Comparison of ENCODE assay signal across 13 cellular contexts in genomic region chr14:64683264-64683663, GRCh38. TPM values are rescaled to one million over a fixed set of nuclear protein-coding genes. Genes with fewer than 3 reads are reported as not detected.
DNase-seq lines count a peak whose midpoint lies in the region; TF ChIP-seq lines count a peak whose summit lies in the region.
"Had no signal": no experiment of that assay in that cellular context is flagged by ENCODE, and none has a peak within 500 bp of the region (broad histone marks: within the 10 kb centered on the region; RNA-seq: fewer than 3 reads in every experiment).

No MANE protein-coding gene starts in this region.

- H3K4me1 Mint-ChIP-seq in nephron progenitor cell, result peaks cover 67% of the 10 kb centered on the region
- peaks cover 26% of the 10 kb centered on the region for H3K4me1 Mint-ChIP-seq in activated T-helper 1 cell treated with anti-CD3 and anti-CD28 coated beads, Interleukin-12 subunit alpha, Interleukin-12 subunit beta, Interleukin-2, Interleukin-4 antibody, amounts not matched to agents 30 ng/mL and 10 ng/mL and 1 ng/mL, durations not matched to agents 14 hours and 24 hours and 36 hours (ENCODE audit: low read depth)

- no peaks in the 10 kb centered on the region for H3K27me3 ChIP-seq in suprapubic skin

- peak overlapping the region; percentile 43 for H3K27ac ChIP-seq in suprapubic skin

- no peak for TF ChIP-seq EP300 in suprapubic skin (IDR thresholded peaks at IDR 0.05)

- intact Hi-C loops in activated T-helper 1 cell treated with anti-CD3 and anti-CD28 coated beads, Interleukin-12 subunit alpha, Interleukin-12 subunit beta, Interleukin-2, Interleukin-4 antibody, amounts not matched to agents 30 ng/mL and 10 ng/mL and 1 ng/mL, durations not matched to agents 14 hours and 24 hours and 36 hours (cut with micrococcal nuclease), result no loop called here

- no peaks in the 10 kb centered on the region for H3K9me3 Mint-ChIP-seq in nephron progenitor cell
- H3K9me3 Mint-ChIP-seq in activated T-helper 1 cell treated with anti-CD3 and anti-CD28 coated beads, Interleukin-12 subunit alpha, Interleukin-12 subunit beta, Interleukin-2, Interleukin-4 antibody, amounts not matched to agents 30 ng/mL and 10 ng/mL and 1 ng/mL, durations not matched to agents 14 hours and 24 hours and 36 hours, result no peaks in the 10 kb centered on the region
- H3K9me3 Mint-ChIP-seq: activated CD4-positive, alpha-beta memory T cell treated with anti-CD3 and anti-CD28 coated beads for 36 hours; natural killer cell had no signal

- H3K27me3 Mint-ChIP-seq in nephron progenitor cell (ENCODE audit: low read depth, poor library complexity), result peaks cover 2% of the 10 kb centered on the region
- no peaks in the 10 kb centered on the region for H3K27me3 Mint-ChIP-seq in activated T-helper 1 cell treated with anti-CD3 and anti-CD28 coated beads, Interleukin-12 subunit alpha, Interleukin-12 subunit beta, Interleukin-2, Interleukin-4 antibody, amounts not matched to agents 30 ng/mL and 10 ng/mL and 1 ng/mL, durations not matched to agents 14 hours and 24 hours and 36 hours (ENCODE audit: insufficient read depth)
- H3K27me3 Mint-ChIP-seq: activated CD4-positive, alpha-beta memory T cell treated with anti-CD3 and anti-CD28 coated beads for 36 hours had no signal

- CTCF ChIA-PET in GM10248 (lab: Yijun Ruan, JAX), result interaction anchor here (1.6 kb wide), 1 partner anchor 10 kb away, joined by 5 read pairs; no protein-coding TSS in a partner anchor

- WGBS in suprapubic skin, result 83% methylated on average over 15 of the region's 15 CpGs

- H3K36me3 Mint-ChIP-seq in nephron progenitor cell (ENCODE audit: low read depth), result no peaks in the 10 kb centered on the region
- no peaks in the 10 kb centered on the region for H3K36me3 Mint-ChIP-seq in activated T-helper 1 cell treated with anti-CD3 and anti-CD28 coated beads, Interleukin-12 subunit alpha, Interleukin-12 subunit beta, Interleukin-2, Interleukin-4 antibody, amounts not matched to agents 30 ng/mL and 10 ng/mL and 1 ng/mL, durations not matched to agents 14 hours and 24 hours and 36 hours (ENCODE audit: low read depth)
- H3K36me3 Mint-ChIP-seq: activated CD4-positive, alpha-beta memory T cell treated with anti-CD3 and anti-CD28 coated beads for 36 hours; natural killer cell had no signal

- peak overlapping the region; percentile 97 for H3K27ac Mint-ChIP-seq in nephron progenitor cell
- no peak overlapping the region for H3K27ac Mint-ChIP-seq in activated T-helper 1 cell treated with anti-CD3 and anti-CD28 coated beads, Interleukin-12 subunit alpha, Interleukin-12 subunit beta, Interleukin-2, Interleukin-4 antibody, amounts not matched to agents 30 ng/mL and 10 ng/mL and 1 ng/mL, durations not matched to agents 14 hours and 24 hours and 36 hours
- H3K27ac Mint-ChIP-seq: activated CD4-positive, alpha-beta memory T cell treated with anti-CD3 and anti-CD28 coated beads for 36 hours; natural killer cell had no signal

- TF ChIP-seq CTCF in nephron progenitor cell (IDR thresholded peaks at IDR 0.05), result no peak
- no peak for TF ChIP-seq CTCF in suprapubic skin (IDR thresholded peaks at IDR 0.05)
- no peak for TF ChIP-seq CTCF in GM10248 (IDR thresholded peaks at IDR 0.05; ENCODE audit: control extremely low read depth, extremely low read depth, low read depth, missing control alignments)

- no peaks in the 10 kb centered on the region for H3K9me3 ChIP-seq in suprapubic skin

- H3K4me3 ChIP-seq in suprapubic skin, result no peak overlapping the region

- POLR2A ChIA-PET in GM10248 (lab: Yijun Ruan, JAX), result no interaction called here

- H3K4me1 ChIP-seq in suprapubic skin, result peaks cover 54% of the 10 kb centered on the region

- peak overlapping the region; percentile 39 for H3K4me3 Mint-ChIP-seq in nephron progenitor cell
- no peak overlapping the region for H3K4me3 Mint-ChIP-seq in activated T-helper 1 cell treated with anti-CD3 and anti-CD28 coated beads, Interleukin-12 subunit alpha, Interleukin-12 subunit beta, Interleukin-2, Interleukin-4 antibody, amounts not matched to agents 30 ng/mL and 10 ng/mL and 1 ng/mL, durations not matched to agents 14 hours and 24 hours and 36 hours
- H3K4me3 Mint-ChIP-seq: activated CD4-positive, alpha-beta memory T cell treated with anti-CD3 and anti-CD28 coated beads for 36 hours; natural killer cell had no signal

- DNase-seq in SK-MEL-5 (ENCODE audit: low read depth, low spot score) (peak; percentile 98), epidermal melanocyte (ENCODE audit: insufficient read length, low spot score) (peak; percentile 38), nephron progenitor cell (peak; percentile 30), suprapubic skin (ENCODE audit: low spot score in 2 of 2) (no peak), ureter (ENCODE audit: low spot score) (no peak), GM10248 (ENCODE audit: extremely low spot score) (no peak)
- no peak for DNase-seq in activated T-helper 1 cell treated with anti-CD3 and anti-CD28 coated beads, Interleukin-12 subunit alpha, Interleukin-12 subunit beta, Interleukin-2, Interleukin-4 antibody, amounts not matched to agents 30 ng/mL and 10 ng/mL and 1 ng/mL, durations not matched to agents 14 hours and 24 hours and 36 hours (ENCODE audit: low spot score)
- DNase-seq: activated CD4-positive, alpha-beta memory T cell treated with anti-CD3 and anti-CD28 coated beads for 36 hours; activated gamma-delta T cell treated with Interleukin-2 at 50 U/mL for 16 hours; cerebellar nuclear complex; natural killer cell; NCI-H1092 treated with DMSO at 0.1 percent for 48 hours; NCI-H345 had no signal

- in situ Hi-C loops in SK-MEL-5 (cut with HindIII; ENCODE audit: low pct_unique_long_range_greater_than_20kb, low sequenced_read_pairs), result no loop called here

- H3K36me3 ChIP-seq in suprapubic skin, result no peaks in the 10 kb centered on the region

- no peak for TF ChIP-seq POLR2A in suprapubic skin (IDR thresholded peaks at IDR 0.05)

RNA-seq across cellular contexts. Expression of gene PLEKHG3, which starts 21.0 kb away (rescaled TPM):
- total RNA-seq in SK-MEL-5 (2014; rRNA removed; shearing (Covaris generic)), result 28.4 and 31.2 TPM in 2 replicates
- polyA plus RNA-seq in SK-MEL-5 (2015; cell fraction: cytosol; rRNA removed), result 46.4 and 58.0 TPM in 2 replicates
- 126 and 148 TPM in 2 replicates for polyA plus RNA-seq in SK-MEL-5 (2015; cell fraction: nucleus; rRNA removed)
- 100 to 1,000 TPM in 1 of 4 donors, 10 to 100 TPM in 3; 60.4 to 140 (median 96.5) TPM for total RNA-seq in suprapubic skin
- total RNA-seq in ureter, result 111 TPM
- 5.5 and 6.2 TPM in 2 replicates for total RNA-seq in activated T-helper 1 cell treated with anti-CD3 and anti-CD28 coated beads, Interleukin-12 subunit alpha, Interleukin-12 subunit beta, Interleukin-2, Interleukin-4 antibody, amounts not matched to agents 30 ng/mL and 10 ng/mL and 1 ng/mL, durations not matched to agents 14 hours and 24 hours and 36 hours

Comparison
In these comparisons a context has a peak if more than half of its experiments do, and no peak if none do; other contexts are left out.
1. DNase-seq: peak in SK-MEL-5 (single experiment), epidermal melanocyte (single experiment) and nephron progenitor cell (single experiment); none in suprapubic skin (0 of 2), ureter (single experiment), GM10248 (single experiment) and activated T-helper 1 cell treated with anti-CD3 and anti-CD28 coated beads, Interleukin-12 subunit alpha, Interleukin-12 subunit beta, Interleukin-2, Interleukin-4 antibody, amounts not matched to agents 30 ng/mL and 10 ng/mL and 1 ng/mL, durations not matched to agents 14 hours and 24 hours and 36 hours (single experiment).